In the genomic region with DNA sequence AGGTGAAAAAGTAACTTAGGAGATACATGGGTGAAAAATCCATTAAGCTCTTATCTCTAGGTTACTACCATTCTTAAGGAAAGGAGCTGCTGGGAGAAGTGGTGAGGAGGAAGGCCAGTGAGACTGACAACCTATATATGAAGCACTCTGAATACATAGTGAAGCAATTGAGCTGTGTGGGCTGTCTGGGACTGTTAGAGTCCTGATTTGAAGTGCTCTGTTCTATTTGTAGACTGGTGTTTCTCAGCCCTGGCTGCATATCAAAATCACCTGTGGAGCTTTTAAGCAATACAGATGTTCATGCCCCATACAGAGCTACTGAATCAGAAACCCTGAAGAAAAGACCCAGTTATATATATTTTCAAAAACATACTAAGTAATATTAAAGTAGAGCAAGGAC, we compare ENCODE assay signal across 35 cellular contexts. TPM values are rescaled to one million over a fixed set of nuclear protein-coding genes. Genes with fewer than 3 reads are reported as not detected.
"Had no signal": no experiment of that assay in that cellular context is flagged by ENCODE, and none has a peak within 500 bp of the region (broad histone marks: within the 10 kb centered on the region; RNA-seq: fewer than 3 reads in every experiment).

No MANE protein-coding gene starts in this region.

- H3K4me3 ChIP-seq: adrenal gland, body of pancreas, breast epithelium had no signal

- H3K27ac ChIP-seq: adrenal gland, body of pancreas, brain microvascular endothelial cell, breast epithelium, VCaP had no signal

- H3K9me3 ChIP-seq: adrenal gland, body of pancreas, breast epithelium had no signal

- H3K36me3 ChIP-seq: adrenal gland, brain microvascular endothelial cell, breast epithelium had no signal

- DNase-seq: activated B cell treated with CpG ODN at 0.5 μM for 24 hours; activated CD4-positive, alpha-beta memory T cell treated with anti-CD3 and anti-CD28 coated beads for 36 hours; activated CD4-positive, alpha-beta T cell treated with anti-CD3 and anti-CD28 coated beads for 4 hours; activated CD4-positive, alpha-beta T cell treated with anti-CD3 and anti-CD28 coated beads, Interleukin-2, amount 10 ng/mL, durations not matched to agents 24 days and 14 days; activated CD4-positive, alpha-beta T cell treated with anti-CD3 and anti-CD28 coated beads, Interleukin-2, amount 50 U/mL, for 1 hour; activated CD4-positive, alpha-beta T cell treated with anti-CD3 and anti-CD28 coated beads, Interleukin-2, amount 50 U/mL, for 4 hours; activated CD4-positive, CD25-positive, alpha-beta regulatory T cell treated with anti-CD3 and anti-CD28 coated beads, Interleukin-2, amount 50 U/mL, for 72 hours; activated CD8-positive, alpha-beta memory T cell treated with anti-CD3 and anti-CD28 coated beads, Interleukin-2, amount 50 U/mL, for 4 hours; activated CD8-positive, alpha-beta T cell treated with anti-CD3 and anti-CD28 coated beads for 36 hours; activated effector memory CD4-positive, alpha-beta T cell treated with anti-CD3 and anti-CD28 coated beads, Interleukin-2, amount 50 U/mL, for 16 hours; activated gamma-delta T cell treated with Interleukin-2 at 50 U/mL for 16 hours; activated naive CD4-positive, alpha-beta T cell; activated naive CD4-positive, alpha-beta T cell treated with anti-CD3 and anti-CD28 coated beads for 36 hours; activated naive CD4-positive, alpha-beta T cell treated with anti-CD3 and anti-CD28 coated beads, Interleukin-2, amount 50 U/mL, for 16 hours; activated naive CD8-positive, alpha-beta T cell treated with anti-CD3 and anti-CD28 coated beads for 36 hours; activated T-cell treated with anti-CD3 and anti-CD28 coated beads for 4 hours; activated T-cell treated with anti-CD3 and anti-CD28 coated beads, Interleukin-2, amount 50 U/mL, for 1 hour; activated T-cell treated with anti-CD3 and anti-CD28 coated beads, Interleukin-2, amount 50 U/mL, for 4 hours; activated T-cell treated with anti-CD3 and anti-CD28 coated beads, Interleukin-2, amount 50 U/mL, for 72 hours; adrenal gland; amniotic stem cell; aorta; body of pancreas; brain microvascular endothelial cell; caudate nucleus; cerebellar nuclear complex; T-helper 2 cell; T-helper 9 cell had no signal

- H3K4me1 ChIP-seq: adrenal gland, body of pancreas, breast epithelium had no signal

- H3K27me3 ChIP-seq: body of pancreas, brain microvascular endothelial cell had no signal

- ATAC-seq: activated CD8-positive, alpha-beta T cell treated with anti-CD3 and anti-CD28 coated beads for 36 hours; activated naive CD4-positive, alpha-beta T cell treated with anti-CD3 and anti-CD28 coated beads, Interleukin-2, amount 50 U/mL, for 72 hours; activated T-cell treated with anti-CD3 and anti-CD28 coated beads, Interleukin-2, amount 50 U/mL, for 4 hours; activated T-cell treated with anti-CD3 and anti-CD28 coated beads, Interleukin-2, amount 50 U/mL, for 72 hours; activated T-helper 17 cell treated with anti-CD3 and anti-CD28 coated beads, Interleukin-2, amount 50 U/mL, for 72 hours; body of pancreas had no signal

RNA-seq across cellular contexts. Expression of gene SERTM2, which starts 3.9 kb away (rescaled TPM):
- total RNA-seq: activated B cell treated with CpG ODN at 0.5 μM for 24 hours; activated CD4-positive, alpha-beta memory T cell treated with anti-CD3 and anti-CD28 coated beads for 36 hours; activated CD4-positive, alpha-beta T cell treated with anti-CD3 and anti-CD28 coated beads, Interleukin-2, amount 10 ng/mL, durations not matched to agents 24 days and 14 days; activated CD8-positive, alpha-beta memory T cell treated with anti-CD3 and anti-CD28 coated beads for 36 hours; activated CD8-positive, alpha-beta T cell treated with anti-CD3 and anti-CD28 coated beads for 36 hours; activated naive CD4-positive, alpha-beta T cell treated with anti-CD3 and anti-CD28 coated beads, Interleukin-2, amount 50 U/mL, for 72 hours; activated naive CD8-positive, alpha-beta T cell treated with anti-CD3 and anti-CD28 coated beads for 36 hours; activated T-cell treated with anti-CD3 and anti-CD28 coated beads, Interleukin-2, amount 50 U/mL, for 4 hours; activated T-helper 1 cell treated with anti-CD3 and anti-CD28 coated beads, Interleukin-12 subunit alpha, Interleukin-12 subunit beta, Interleukin-2, Interleukin-4 antibody, amounts not matched to agents 30 ng/mL and 10 ng/mL and 1 ng/mL, durations not matched to agents 14 hours and 24 hours and 36 hours; activated T-helper 17 cell treated with anti-CD3 and anti-CD28 coated beads, Interleukin-2, amount 50 U/mL, for 72 hours; aorta; body of pancreas; chondrocyte had no signal
- polyA plus RNA-seq: aorta had no signal
